15 cellular contexts compared by ENCODE assay signal in the genomic region with DNA sequence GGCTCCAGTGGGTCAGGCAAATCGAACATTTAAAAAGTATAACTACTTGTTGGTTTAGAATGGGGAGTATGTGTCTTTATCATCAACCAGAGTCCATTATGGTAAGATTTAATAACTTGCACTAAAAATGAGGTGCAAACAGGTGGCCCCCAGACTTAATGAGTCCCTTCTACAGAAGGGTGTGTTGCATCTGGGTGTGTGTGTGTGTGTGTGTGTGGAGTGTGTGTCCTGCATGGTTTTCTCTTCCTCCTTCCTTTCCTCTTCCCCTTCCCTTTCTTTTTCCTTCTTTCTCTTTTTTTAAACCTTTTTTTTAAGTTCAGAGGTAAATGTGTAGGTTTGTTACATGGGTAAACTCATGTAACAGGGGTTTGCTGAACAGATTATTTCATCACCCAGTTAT. TPM values are rescaled to one million over a fixed set of nuclear protein-coding genes. Genes with fewer than 3 reads are reported as not detected.
"Had no signal": no experiment of that assay in that cellular context is flagged by ENCODE, and none has a peak within 500 bp of the region (broad histone marks: within the 10 kb centered on the region; RNA-seq: fewer than 3 reads in every experiment).

No MANE protein-coding gene starts in this region.

- FAIRE-seq: islet of Langerhans had no signal

- H3K4me1 ChIP-seq: foreskin keratinocyte had no signal

- H3K27ac ChIP-seq: foreskin keratinocyte, heart left ventricle had no signal

- H3K27me3 ChIP-seq: heart left ventricle had no signal

- H3K27ac Mint-ChIP-seq: naive B cell, type B pancreatic cell had no signal

- H3K4me3 Mint-ChIP-seq: type B pancreatic cell had no signal

- H3K36me3 Mint-ChIP-seq: naive B cell, type B pancreatic cell had no signal

- H3K4me3 ChIP-seq: heart left ventricle had no signal

- H3K9me3 ChIP-seq: heart left ventricle had no signal

- DNase-seq: activated CD4-positive, alpha-beta T cell treated with anti-CD3 and anti-CD28 coated beads, Interleukin-2, amount 50 U/mL, for 4 hours; activated naive CD4-positive, alpha-beta T cell; aorta; effector memory CD4-positive, alpha-beta T cell; foreskin keratinocyte; heart left ventricle; midbrain; naive B cell; nucleus accumbens; stimulated activated CD4-positive, alpha-beta T cell treated with anti-CD3 and anti-CD28 coated beads, Interleukin-15, amount 100 ng/mL, for 24 hours; stimulated activated CD4-positive, alpha-beta T cell treated with anti-CD3 and anti-CD28 coated beads, Interleukin-4, amount 100 ng/mL, for 1 hour; stimulated activated naive CD4-positive, alpha-beta T cell had no signal

- H3K9me3 Mint-ChIP-seq: naive B cell had no signal

- ATAC-seq: foreskin keratinocyte, heart left ventricle, SK-N-SH treated with all-trans-retinoic acid at 6 μM for 48 hours had no signal

RNA-seq across cellular contexts. Expression of a gene that starts 53.7 kb away (rescaled TPM):
- total RNA-seq: foreskin keratinocyte had no signal
- polyA plus RNA-seq: foreskin keratinocyte had no signal
